Comparison of ENCODE assay signal across 8 cellular contexts in genomic region chr18:3447895-3448844, GRCh38. TPM values are rescaled to one million over a fixed set of nuclear protein-coding genes. Genes with fewer than 3 reads are reported as not detected.
A peak's percentile ranks its signal among the peaks of the same experiment; 100 is the strongest.
DNase-seq lines count a peak whose midpoint lies in the region; ATAC-seq and TF ChIP-seq lines count a peak whose summit lies in the region.

No MANE protein-coding gene starts in this region.

- no peaks in the 10 kb centered on the region for H3K9me3 Mint-ChIP-seq in activated T-cell treated with anti-CD3 and anti-CD28 coated beads, Interleukin-2, amount 50 U/mL, for 24 hours

- TF ChIP-seq EP300 in Ishikawa (IDR thresholded peaks at IDR 0.05; ENCODE audit: borderline replicate concordance): peak; percentile 71; the same call in 1 of the 2 replicates

- DNase-seq in DMS153 (lab: John Stamatoyannopoulos, UW) (peak; percentile 87), OCI-M2 (lab: John Stamatoyannopoulos, UW; ENCODE audit: unreplicated experiment) (peak; percentile 64), myocyte (ENCODE audit: low read depth) (peak; percentile 99)
- peak; percentile 86 for DNase-seq in activated T-cell treated with anti-CD3 and anti-CD28 coated beads, Interleukin-2, amount 50 U/mL, for 24 hours
- DNase-seq in stimulated activated CD8-positive, alpha-beta memory T cell treated with anti-CD3 and anti-CD28 coated beads, Interleukin-7, amount 100 ng/mL, for 48 hours (ENCODE audit: extremely low read depth in 1 of 2, low read depth in 1 of 2): peak; percentile 76 to 81

- no peaks in the 10 kb centered on the region for H3K27me3 Mint-ChIP-seq in activated T-cell treated with anti-CD3 and anti-CD28 coated beads, Interleukin-2, amount 50 U/mL, for 24 hours

- H3K27ac Mint-ChIP-seq in activated T-cell treated with anti-CD3 and anti-CD28 coated beads, Interleukin-2, amount 50 U/mL, for 24 hours: peak overlapping the region; percentile 99

- peak; percentile 63 for ATAC-seq in GM21619 (IDR thresholded peaks at IDR 0.05; ENCODE audit: unreplicated experiment)
- ATAC-seq in esophagus mucosa: peak; percentile 81

- peak; percentile 16; the same call in 1 of the 2 replicates for TF ChIP-seq RAD21 in Ishikawa (IDR thresholded peaks at IDR 0.05; ENCODE audit: low read depth)

- H3K36me3 Mint-ChIP-seq in activated T-cell treated with anti-CD3 and anti-CD28 coated beads, Interleukin-2, amount 50 U/mL, for 24 hours (ENCODE audit: low read depth): peaks cover 30% of the 10 kb centered on the region

- peak overlapping the region; percentile 93 for H3K4me3 Mint-ChIP-seq in activated T-cell treated with anti-CD3 and anti-CD28 coated beads, Interleukin-2, amount 50 U/mL, for 24 hours

- H3K4me1 Mint-ChIP-seq in activated T-cell treated with anti-CD3 and anti-CD28 coated beads, Interleukin-2, amount 50 U/mL, for 24 hours (ENCODE audit: low read depth): peaks cover 43% of the 10 kb centered on the region

TF ChIP-seq in Ishikawa, 13 proteins besides CTCF, POLR2A, EP300 and RAD21:
- peak; percentile 79 for TF ChIP-seq MAX (IDR thresholded peaks at IDR 0.05)
- no peak for TF ChIP-seq USF1 (IDR thresholded peaks at IDR 0.05)
- 0 out of 2 replicates have a peak, but pooled peaks have one; percentile 27 for TF ChIP-seq YY1 (IDR thresholded peaks at IDR 0.05; ENCODE audit: low read depth)
- peak; percentile 4; the same call in 1 of the 2 replicates for TF ChIP-seq CEBPB (IDR thresholded peaks at IDR 0.05)
- TF ChIP-seq FOXM1 (IDR thresholded peaks at IDR 0.05; ENCODE audit: borderline replicate concordance, low read depth): peak; percentile 93
- peak; percentile 68 for TF ChIP-seq TCF12 (IDR thresholded peaks at IDR 0.05; ENCODE audit: low read depth)
- TF ChIP-seq EGR1 (IDR thresholded peaks at IDR 0.05): 0 out of 2 replicates have a peak, but pooled peaks have one; percentile 20
- TF ChIP-seq TEAD4 (IDR thresholded peaks at IDR 0.05): peak; percentile 58; the same call in 1 of the 2 replicates
- TF ChIP-seq TAF1 (IDR thresholded peaks at IDR 0.05; ENCODE audit: low read depth): peak; percentile 73; the same call in 1 of the 2 replicates
- TF ChIP-seq NFIC (IDR thresholded peaks at IDR 0.05): 0 out of 2 replicates have a peak, but pooled peaks have one; percentile 54
- TF ChIP-seq CREB1 (IDR thresholded peaks at IDR 0.05; ENCODE audit: low read depth): no peak
- peak; percentile 95 for TF ChIP-seq ZBTB7A (IDR thresholded peaks at IDR 0.05; ENCODE audit: low read depth)
- no peak for TF ChIP-seq REST (IDR thresholded peaks at IDR 0.05; ENCODE audit: low read depth)

RNA-seq across cellular contexts. Expression of gene TGIF1, which starts 1.8 kb away (rescaled TPM):
- total RNA-seq in esophagus mucosa: 22.4 TPM
- 74.2 and 101 TPM in 2 replicates for total RNA-seq in myocyte
- 44.4 TPM for polyA plus RNA-seq in myocyte (2012)

Comparison
In these comparisons a context has a peak if more than half of its experiments do, and no peak if none do; other contexts are left out.
1. Peak in every context shown above with its lines: DNase-seq and ATAC-seq.